Comparison of ENCODE assay signal across 23 cellular contexts in the genomic region with DNA sequence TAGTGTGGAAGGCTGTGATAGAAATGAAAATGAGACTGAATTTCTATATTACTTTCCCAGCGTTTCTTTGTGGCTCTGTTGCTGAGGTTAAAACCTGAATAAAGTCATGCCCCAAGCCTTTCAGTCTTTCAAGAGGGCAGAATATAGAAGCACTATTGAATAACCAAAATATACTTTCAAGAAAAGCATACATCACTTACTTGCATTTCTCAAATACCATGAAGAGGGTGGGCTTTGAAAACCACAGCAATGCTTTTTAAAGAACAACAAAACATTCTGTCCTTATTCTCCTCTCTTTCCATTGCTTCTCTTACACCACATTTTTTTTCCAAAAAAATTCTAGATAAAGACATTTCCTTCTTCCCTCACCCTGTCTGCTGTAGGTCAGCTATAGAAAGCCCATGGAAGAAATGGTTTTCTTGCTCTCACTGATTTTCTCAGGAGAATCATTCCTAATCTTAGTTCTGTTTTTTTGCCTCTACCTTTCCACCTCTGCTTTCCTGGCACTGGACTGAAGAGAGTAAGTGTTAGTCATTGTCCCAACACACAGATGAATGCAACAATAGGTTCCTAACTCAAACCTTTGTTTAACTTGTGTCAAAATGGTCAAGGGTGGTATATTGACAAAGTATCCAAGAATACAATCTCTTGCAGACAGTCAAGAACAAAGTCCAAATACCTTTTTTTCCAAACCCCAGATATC. TPM values are rescaled to one million over a fixed set of nuclear protein-coding genes. Genes with fewer than 3 reads are reported as not detected.
DNase-seq lines count a peak whose midpoint lies in the region; ATAC-seq and TF ChIP-seq lines count a peak whose summit lies in the region.
"Had no signal": no experiment of that assay in that cellular context is flagged by ENCODE, and none has a peak within 500 bp of the region (broad histone marks: within the 10 kb centered on the region; RNA-seq: fewer than 3 reads in every experiment).

No MANE protein-coding gene starts in this region.

- no peak overlapping the region for H3K4me3 Mint-ChIP-seq in chondrocyte (ENCODE audit: unreplicated experiment)
- H3K4me3 Mint-ChIP-seq: activated CD4-positive, alpha-beta T cell treated with anti-CD3 and anti-CD28 coated beads for 36 hours; activated naive CD8-positive, alpha-beta T cell; natural killer cell treated with Interleukin-12 subunit alpha and Interleukin-12 subunit beta and Interleukin-15 and Interleukin-18, amount 100 ng/mL, for 72 hours had no signal

- H3K27ac ChIP-seq in ACC112 (ENCODE audit: low read depth, low read length), result peak overlapping the region; percentile 77
- H3K27ac ChIP-seq in HUES48 (ENCODE audit: low read depth, low read length), result peak overlapping the region; percentile 64
- H3K27ac ChIP-seq: BLaER1 treated with 17β-estradiol and CSF1 and Interleukin-3, amounts not matched to agents 10 nM and 100 nM; psoas muscle had no signal

- H3K9me3 ChIP-seq in HUES48 (ENCODE audit: control insufficient read depth, insufficient read depth, low read length), result no peaks in the 10 kb centered on the region
- H3K9me3 ChIP-seq: psoas muscle had no signal

- H3K27ac Mint-ChIP-seq in chondrocyte (ENCODE audit: unreplicated experiment), result peak overlapping the region; percentile 82
- H3K27ac Mint-ChIP-seq: activated CD4-positive, alpha-beta T cell treated with anti-CD3 and anti-CD28 coated beads for 36 hours; activated naive CD8-positive, alpha-beta T cell; natural killer cell treated with Interleukin-12 subunit alpha and Interleukin-12 subunit beta and Interleukin-15 and Interleukin-18, amount 100 ng/mL, for 72 hours had no signal

- H3K27me3 ChIP-seq in ACC112 (ENCODE audit: insufficient read depth, low read length) (no peaks in the 10 kb centered on the region), HUES48 (ENCODE audit: control insufficient read depth, insufficient read depth, low read length) (no peaks in the 10 kb centered on the region)
- H3K27me3 ChIP-seq: BLaER1 treated with 17β-estradiol and CSF1 and Interleukin-3, amounts not matched to agents 10 nM and 100 nM had no signal

- peaks cover 8% of the 10 kb centered on the region for H3K36me3 Mint-ChIP-seq in chondrocyte (ENCODE audit: low read depth)
- H3K36me3 Mint-ChIP-seq: activated naive CD8-positive, alpha-beta T cell had no signal

- no peak overlapping the region for H3K9ac ChIP-seq in HUES48 (ENCODE audit: low read depth, low read length)
- H3K9ac ChIP-seq: BLaER1 treated with 17β-estradiol and CSF1 and Interleukin-3, amounts not matched to agents 10 nM and 100 nM had no signal

- H3K4me3 ChIP-seq in ACC112 (ENCODE audit: low read depth, low read length) (peak overlapping the region; percentile 33; the same call in 1 of the 2 replicates), HUES48 (ENCODE audit: low read depth, low read length) (no peak overlapping the region)
- H3K4me3 ChIP-seq: BLaER1 treated with 17β-estradiol and CSF1 and Interleukin-3, amounts not matched to agents 10 nM and 100 nM; psoas muscle had no signal

- no peak for DNase-seq in chondrocyte (ENCODE audit: low spot score)
- DNase-seq in kidney tubule cell (ENCODE audit: low spot score), result peak; percentile 62
- DNase-seq: activated CD4-positive, alpha-beta T cell treated with anti-CD3 and anti-CD28 coated beads for 36 hours; caudate nucleus; effector CD4-positive, alpha-beta T cell; GDM1; islet precursor cell; Karpas-422; mesendoderm; NCI-H1092 treated with DMSO at 0.1 percent for 48 hours; NCI-H524; psoas muscle; stimulated activated CD8-positive, alpha-beta memory T cell treated with anti-CD3 and anti-CD28 coated beads, Interleukin-4, amount 100 ng/mL, for 48 hours had no signal

- no peaks in the 10 kb centered on the region for H3K79me2 ChIP-seq in ACC112 (ENCODE audit: control insufficient read depth, insufficient read depth, low read length, unreplicated experiment)

- H3K4me1 Mint-ChIP-seq in chondrocyte (ENCODE audit: low read depth), result peaks cover 29% of the 10 kb centered on the region
- H3K4me1 Mint-ChIP-seq: activated CD4-positive, alpha-beta T cell treated with anti-CD3 and anti-CD28 coated beads for 36 hours had no signal

- ATAC-seq in HG02938 (IDR thresholded peaks at IDR 0.05; ENCODE audit: unreplicated experiment) (no peak), HG03139 (IDR thresholded peaks at IDR 0.05; ENCODE audit: unreplicated experiment) (no peak), HG03469 (IDR thresholded peaks at IDR 0.05; ENCODE audit: unreplicated experiment) (no peak), HG03442 (IDR thresholded peaks at IDR 0.05; ENCODE audit: unreplicated experiment) (no peak)
- ATAC-seq: activated CD4-positive, alpha-beta T cell treated with anti-CD3 and anti-CD28 coated beads for 36 hours; natural killer cell treated with Interleukin-12 subunit alpha and Interleukin-12 subunit beta and Interleukin-15 and Interleukin-18, amount 100 ng/mL, for 72 hours; psoas muscle; Right ventricle myocardium inferior had no signal

- H3K36me3 ChIP-seq in ACC112 (ENCODE audit: insufficient read depth, low read length), result no peaks in the 10 kb centered on the region
- no peaks in the 10 kb centered on the region for H3K36me3 ChIP-seq in HUES48 (ENCODE audit: control insufficient read depth, insufficient read depth, low read length)
- H3K36me3 ChIP-seq: BLaER1 treated with 17β-estradiol and CSF1 and Interleukin-3, amounts not matched to agents 10 nM and 100 nM had no signal

- TF ChIP-seq CTCF in chondrocyte (IDR thresholded peaks at IDR 0.05), result no peak

- no peaks in the 10 kb centered on the region for H3K27me3 Mint-ChIP-seq in chondrocyte (ENCODE audit: low read depth)

- peaks cover 13% of the 10 kb centered on the region for H3K9me3 Mint-ChIP-seq in chondrocyte (ENCODE audit: low read depth)

- H3K4me1 ChIP-seq in ACC112 (ENCODE audit: control insufficient read depth, insufficient read depth, low read length, unreplicated experiment), result peaks cover 22% of the 10 kb centered on the region
- peaks cover 13% of the 10 kb centered on the region for H3K4me1 ChIP-seq in HUES48 (ENCODE audit: control insufficient read depth, insufficient read depth, low read length)
- H3K4me1 ChIP-seq: psoas muscle had no signal

- H2AFZ ChIP-seq in ACC112 (ENCODE audit: low read length, unreplicated experiment), result peak overlapping the region; percentile 34

RNA-seq across cellular contexts. Expression of gene NUDT12, which starts 51.6 kb away (rescaled TPM):
- total RNA-seq in chondrocyte, result 5.0 to 7.6 TPM (median 7.4 TPM) in 3 replicates
